8 cellular contexts compared by ENCODE assay signal in the genomic region with DNA sequence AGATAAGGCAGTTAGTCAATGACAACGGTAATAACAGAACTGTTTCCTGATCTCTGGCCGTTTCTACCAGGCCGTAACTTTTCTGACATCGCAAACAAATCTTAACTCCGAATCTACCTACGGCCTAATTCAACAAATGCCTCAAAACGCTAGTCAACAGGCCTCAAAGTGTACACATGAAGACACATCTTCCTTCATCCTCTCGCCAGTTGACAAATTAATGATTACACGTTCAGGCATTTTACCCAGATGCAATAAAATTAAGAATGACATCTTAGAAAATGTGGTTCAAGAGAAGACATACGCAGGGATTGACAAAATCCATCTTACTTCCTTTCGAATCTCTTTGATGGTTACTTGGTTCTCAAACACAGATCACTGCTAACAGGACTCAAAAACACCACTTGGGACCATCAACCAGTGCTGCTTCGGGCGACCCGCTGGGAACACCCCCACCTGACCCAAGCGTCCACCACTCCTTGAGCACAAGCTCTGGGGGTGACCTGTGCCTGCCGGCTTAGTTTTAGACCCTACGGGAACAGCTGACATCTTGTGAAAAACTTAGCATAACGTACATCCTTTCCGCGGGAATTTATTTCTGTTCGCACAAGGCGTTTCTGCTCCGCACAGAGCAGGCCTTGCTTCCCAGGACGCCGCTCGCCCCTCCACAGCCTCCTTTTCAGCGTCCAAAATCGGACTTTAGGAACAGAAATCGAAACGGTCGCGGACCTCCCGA. TPM values are rescaled to one million over a fixed set of nuclear protein-coding genes. Genes with fewer than 3 reads are reported as not detected.
DNase-seq lines count a peak whose midpoint lies in the region; ATAC-seq and TF ChIP-seq lines count a peak whose summit lies in the region.

No MANE protein-coding gene starts in this region.

- peaks cover 9% of the 10 kb centered on the region for H3K27me3 Mint-ChIP-seq in activated CD4-positive, alpha-beta memory T cell treated with anti-CD3 and anti-CD28 coated beads, Interleukin-2, amount 10 ng/mL, durations not matched to agents 7 days and 5 days
- H3K27me3 Mint-ChIP-seq in endothelial cell (ENCODE audit: unreplicated experiment), result peaks cover 10% of the 10 kb centered on the region

- H3K79me1 ChIP-seq in mesendoderm (ENCODE audit: low read length), result no peaks in the 10 kb centered on the region

- peak overlapping the region; percentile 98 for H3K27ac Mint-ChIP-seq in activated CD4-positive, alpha-beta memory T cell treated with anti-CD3 and anti-CD28 coated beads, Interleukin-2, amount 10 ng/mL, durations not matched to agents 7 days and 5 days
- H3K27ac Mint-ChIP-seq in endothelial cell (ENCODE audit: unreplicated experiment), result peak overlapping the region; percentile 90

- no peak overlapping the region for H2AK5ac ChIP-seq in mesendoderm (ENCODE audit: low read length)

- no peak overlapping the region for H2BK120ac ChIP-seq in mesendoderm (ENCODE audit: low read depth, low read length)

- peak overlapping the region; percentile 69 for H3K9ac ChIP-seq in mesendoderm (ENCODE audit: low read length)

- H3K9me3 ChIP-seq in KOPT-K1 (ENCODE audit: insufficient read depth, low read length, poor library complexity, severe bottlenecking), result no peaks in the 10 kb centered on the region

- POLR2A ChIA-PET in activated CD4-positive, alpha-beta memory T cell treated with anti-CD3 and anti-CD28 coated beads, Interleukin-2, amount 10 ng/mL, durations not matched to agents 7 days and 5 days (lab: Charles Lee), result interaction anchor here (0.6 to 5.1 kb wide), 17 partner anchors 10 to 496 kb away, joined by 3 to 72 read pairs (median 6); a partner anchor contains a TSS

- peak overlapping the region; percentile 56 for H3K4me3 ChIP-seq in mesendoderm (ENCODE audit: low read length)

- no peak overlapping the region for H4K5ac ChIP-seq in mesendoderm (ENCODE audit: low read length)

- ATAC-seq in stimulated activated naive CD8-positive, alpha-beta T cell treated with anti-CD3 and anti-CD28 coated beads, Interleukin-15, Interleukin-2, amounts not matched to agents 100 U/mL and 50 U/mL, for 24 hours, result no peak

- no CpG with 5 or more reads among the region's 33 CpGs for WGBS in mesendoderm (ENCODE audit: extremely low coverage, insufficient coverage, low lambda C conversion rate)

- H3K9me3 Mint-ChIP-seq in activated CD4-positive, alpha-beta memory T cell treated with anti-CD3 and anti-CD28 coated beads, Interleukin-2, amount 10 ng/mL, durations not matched to agents 7 days and 5 days, result no peaks in the 10 kb centered on the region
- H3K9me3 Mint-ChIP-seq in endothelial cell (ENCODE audit: unreplicated experiment), result peaks cover 3% of the 10 kb centered on the region

- H3K23ac ChIP-seq in mesendoderm (ENCODE audit: low read length), result no peak overlapping the region

- H3K4me2 ChIP-seq in mesendoderm (ENCODE audit: low read length), result peak overlapping the region; percentile 79

- H2BK5ac ChIP-seq in mesendoderm (ENCODE audit: low read length), result no peak overlapping the region

- peaks cover 45% of the 10 kb centered on the region for H3K4me1 Mint-ChIP-seq in activated CD4-positive, alpha-beta memory T cell treated with anti-CD3 and anti-CD28 coated beads, Interleukin-2, amount 10 ng/mL, durations not matched to agents 7 days and 5 days
- H3K4me1 Mint-ChIP-seq in endothelial cell (ENCODE audit: unreplicated experiment), result peaks cover 10% of the 10 kb centered on the region

- peaks cover 9% of the 10 kb centered on the region for H3K36me3 Mint-ChIP-seq in activated CD4-positive, alpha-beta memory T cell treated with anti-CD3 and anti-CD28 coated beads, Interleukin-2, amount 10 ng/mL, durations not matched to agents 7 days and 5 days (ENCODE audit: low read depth)
- H3K36me3 Mint-ChIP-seq in endothelial cell (ENCODE audit: low read depth, unreplicated experiment), result peaks cover 8% of the 10 kb centered on the region

- H3K27ac ChIP-seq in KOPT-K1 (ENCODE audit: low read depth, low read length, poor library complexity, severe bottlenecking), result peak overlapping the region; percentile 88
- H3K27ac ChIP-seq in mesendoderm (ENCODE audit: low read depth, low read length), result no peak overlapping the region

- no peak overlapping the region for H3K4ac ChIP-seq in mesendoderm (ENCODE audit: low read depth, low read length)

- H3K79me2 ChIP-seq in mesendoderm (ENCODE audit: control insufficient read depth, insufficient read depth, low read length), result no peaks in the 10 kb centered on the region

- peak; percentile 4 for DNase-seq in AG09319 (ENCODE audit: extremely low read depth, low read depth)
- peak; percentile 36 for DNase-seq in GM19238 (ENCODE audit: insufficient read length, low spot score)
- DNase-seq in activated CD4-positive, alpha-beta memory T cell treated with anti-CD3 and anti-CD28 coated beads, Interleukin-2, amount 10 ng/mL, durations not matched to agents 7 days and 5 days, result peak; percentile 59
- DNase-seq in endothelial cell (ENCODE audit: low spot score), result peak; percentile 34
- DNase-seq in mesendoderm, result peak; percentile 34
- DNase-seq in stimulated activated naive CD8-positive, alpha-beta T cell treated with anti-CD3 and anti-CD28 coated beads, Interleukin-15, Interleukin-2, amounts not matched to agents 100 U/mL and 50 U/mL, for 24 hours, result peak; percentile 21
- DNase-seq in NCI-H1048 (lab: John Stamatoyannopoulos, UW), result no peak

- H3K36me3 ChIP-seq in KOPT-K1 (ENCODE audit: insufficient read depth, low read length), result no peaks in the 10 kb centered on the region
- H3K36me3 ChIP-seq in mesendoderm (ENCODE audit: control insufficient read depth, insufficient read depth, low read length), result no peaks in the 10 kb centered on the region

- H3K4me1 ChIP-seq in mesendoderm (ENCODE audit: control insufficient read depth, low read depth, low read length), result no peaks in the 10 kb centered on the region

- peak overlapping the region; percentile 89 for H3K18ac ChIP-seq in mesendoderm (ENCODE audit: low read length)

- CTCF ChIA-PET in activated CD4-positive, alpha-beta memory T cell treated with anti-CD3 and anti-CD28 coated beads, Interleukin-2, amount 10 ng/mL, durations not matched to agents 7 days and 5 days (lab: Charles Lee), result interaction anchor here (1.1 to 3.8 kb wide), 3 partner anchors 9 to 151 kb away, joined by 3 to 14 read pairs (median 4); no protein-coding TSS in a partner anchor

- H3K27me3 ChIP-seq in mesendoderm (ENCODE audit: insufficient read depth, low read length, poor library complexity), result peaks cover 5% of the 10 kb centered on the region

- TF ChIP-seq CTCF in AG09319 (IDR thresholded peaks at IDR 0.05; ENCODE audit: low read depth, low read length) (no peak), endothelial cell (IDR thresholded peaks at IDR 0.05; ENCODE audit: unreplicated experiment) (no peak)

- H3K56ac ChIP-seq in mesendoderm (ENCODE audit: low read length), result peak overlapping the region; percentile 80

- H3K4me3 Mint-ChIP-seq in activated CD4-positive, alpha-beta memory T cell treated with anti-CD3 and anti-CD28 coated beads, Interleukin-2, amount 10 ng/mL, durations not matched to agents 7 days and 5 days, result peak overlapping the region; percentile 91
- peak overlapping the region; percentile 98 for H3K4me3 Mint-ChIP-seq in endothelial cell (ENCODE audit: unreplicated experiment)

- no peak overlapping the region for H2BK15ac ChIP-seq in mesendoderm (replicated peaks; ENCODE audit: low read depth)

- H4K8ac ChIP-seq in mesendoderm (ENCODE audit: low read depth, low read length), result no peak overlapping the region

RNA-seq across cellular contexts. Expression of a gene that starts 1.3 kb away (rescaled TPM):
- 10 to 100 TPM; 28.7 to 30.0 TPM for total RNA-seq in activated CD4-positive, alpha-beta memory T cell treated with anti-CD3 and anti-CD28 coated beads, Interleukin-2, amount 10 ng/mL, durations not matched to agents 7 days and 5 days
- total RNA-seq in endothelial cell (ENCODE audit: unreplicated experiment), result 5.8 TPM
- 5.4 TPM for polyA plus RNA-seq in mesendoderm (2013, experiment 1 of 2)
- polyA plus RNA-seq in mesendoderm (2013, experiment 2 of 2), result 5.6 TPM
